Comparison of ENCODE assay signal across 8 cellular contexts in genomic region chr19:7629347-7630054, GRCh38. TPM values are rescaled to one million over a fixed set of nuclear protein-coding genes. Genes with fewer than 3 reads are reported as not detected.
A peak's percentile ranks its signal among the peaks of the same experiment; 100 is the strongest.
DNase-seq lines count a peak whose midpoint lies in the region; ATAC-seq and TF ChIP-seq lines count a peak whose summit lies in the region.

PET100 (plus strand) TSS chr19:7629793; CDS start chr19:7629834, 41 bp downstream.
XAB2 (minus strand) TSS chr19:7629545; CDS start chr19:7629527, 18 bp downstream.

- H3K27ac ChIP-seq in SU-DHL-6 (ENCODE audit: low read depth, low read length) (no peak within 1 kb of the TSS), osteoblast (ENCODE audit: low read depth, low read length) (peak within 1 kb of the TSS; percentile 95), thoracic aorta (peak within 1 kb of the TSS; percentile 81 to 85)

- H3K9me3 Mint-ChIP-seq in activated naive CD8-positive, alpha-beta T cell treated with anti-CD3 and anti-CD28 coated beads, Interleukin-2, amount 10 ng/mL, durations not matched to agents 7 days and 5 days = no peaks in the 10 kb centered on the region
- peaks cover 16% of the 10 kb centered on the region for H3K9me3 Mint-ChIP-seq in glutamatergic neuron (ENCODE audit: unreplicated experiment)

- H3K4me1 ChIP-seq in osteoblast (ENCODE audit: insufficient read depth, low read length) (peaks cover 16% of the 10 kb centered on the region), thoracic aorta (ENCODE audit: control insufficient read depth in 1 of 2, low read depth in 2 of 2) (peaks cover 22 to 29% of the 10 kb centered on the region in 2 donors)

- DNase-seq in GM10248 (ENCODE audit: extremely low spot score) (peak; percentile 99), NCI-H128 (lab: John Stamatoyannopoulos, UW; ENCODE audit: unreplicated experiment) (peak; percentile 96), glutamatergic neuron (peak; percentile 88), osteoblast (ENCODE audit: insufficient read length, low spot score, missing footprints) (peak; percentile 100), thoracic aorta (ENCODE audit: low spot score) (peak; percentile 95)
- DNase-seq in activated naive CD8-positive, alpha-beta T cell treated with anti-CD3 and anti-CD28 coated beads, Interleukin-2, amount 10 ng/mL, durations not matched to agents 7 days and 5 days = peak; percentile 91

- no peaks in the 10 kb centered on the region for H3K9me3 ChIP-seq in SU-DHL-6 (ENCODE audit: insufficient read depth, low read length)
- no peaks in the 10 kb centered on the region for H3K9me3 ChIP-seq in osteoblast (ENCODE audit: low read depth, low read length)
- no peaks in the 10 kb centered on the region for H3K9me3 ChIP-seq in thoracic aorta

- H3K36me3 Mint-ChIP-seq in activated naive CD8-positive, alpha-beta T cell treated with anti-CD3 and anti-CD28 coated beads, Interleukin-2, amount 10 ng/mL, durations not matched to agents 7 days and 5 days = peaks cover 6% of the 10 kb centered on the region
- H3K36me3 Mint-ChIP-seq in glutamatergic neuron (ENCODE audit: unreplicated experiment) = no peaks in the 10 kb centered on the region

- peaks cover 28% of the 10 kb centered on the region for H3K4me1 Mint-ChIP-seq in activated naive CD8-positive, alpha-beta T cell treated with anti-CD3 and anti-CD28 coated beads, Interleukin-2, amount 10 ng/mL, durations not matched to agents 7 days and 5 days
- peaks cover 8% of the 10 kb centered on the region for H3K4me1 Mint-ChIP-seq in glutamatergic neuron (ENCODE audit: low read depth, unreplicated experiment)

- no peaks in the 10 kb centered on the region for H3K9me2 ChIP-seq in SU-DHL-6 (replicated peaks; ENCODE audit: insufficient read depth, low read length)

- peak within 1 kb of the TSS; percentile 98 for H3K4me3 Mint-ChIP-seq in activated naive CD8-positive, alpha-beta T cell treated with anti-CD3 and anti-CD28 coated beads, Interleukin-2, amount 10 ng/mL, durations not matched to agents 7 days and 5 days
- peak within 1 kb of the TSS; percentile 99 for H3K4me3 Mint-ChIP-seq in glutamatergic neuron (ENCODE audit: unreplicated experiment)

- H3K4me3 ChIP-seq in SU-DHL-6 (ENCODE audit: insufficient read depth, low read length, poor library complexity, severe bottlenecking) (peak within 1 kb of the TSS; percentile 98), osteoblast (ENCODE audit: insufficient read depth, low read length) (peak within 1 kb of the TSS; percentile 99), thoracic aorta (peak within 1 kb of the TSS; percentile 99)

- H3K27me3 ChIP-seq in SU-DHL-6 (ENCODE audit: low read length) (no peaks in the 10 kb centered on the region), osteoblast (ENCODE audit: insufficient read depth, low read length) (no peaks in the 10 kb centered on the region), thoracic aorta (replicated peaks; ENCODE audit: insufficient read depth) (no peaks in the 10 kb centered on the region)

- H3K4me2 ChIP-seq in SU-DHL-6 (ENCODE audit: low read depth, low read length, poor library complexity, severe bottlenecking) (peak within 1 kb of the TSS; percentile 97), osteoblast (ENCODE audit: insufficient read depth, low read length) (peak within 1 kb of the TSS; percentile 100)

- TF ChIP-seq CTCF in GM10248 (IDR thresholded peaks at IDR 0.05; ENCODE audit: control extremely low read depth, extremely low read depth, low read depth, missing control alignments) = no peak
- no peak for TF ChIP-seq CTCF in SU-DHL-6 (IDR thresholded peaks at IDR 0.05; ENCODE audit: insufficient read depth, low read length, poor library complexity, severe bottlenecking)
- TF ChIP-seq CTCF in glutamatergic neuron (IDR thresholded peaks at IDR 0.05; ENCODE audit: partially characterized antibody, unreplicated experiment) = no peak
- TF ChIP-seq CTCF in osteoblast (IDR thresholded peaks at IDR 0.05; ENCODE audit: extremely low read depth, low read depth, low read length) = no peak
- no peak for TF ChIP-seq CTCF in thoracic aorta (IDR thresholded peaks at IDR 0.05)

- H3K27ac Mint-ChIP-seq in activated naive CD8-positive, alpha-beta T cell treated with anti-CD3 and anti-CD28 coated beads, Interleukin-2, amount 10 ng/mL, durations not matched to agents 7 days and 5 days = peak within 1 kb of the TSS; percentile 100
- peak within 1 kb of the TSS; percentile 98 for H3K27ac Mint-ChIP-seq in glutamatergic neuron (ENCODE audit: unreplicated experiment)

- CTCF ChIA-PET in GM10248 (lab: Yijun Ruan, JAX) = interaction anchor here (1.0 to 1.7 kb wide), 7 partner anchors 22 to 171 kb away, joined by 3 to 7 read pairs (median 4); partner anchors contain the start of gene TRAPPC5

- POLR2A ChIA-PET in GM10248 (lab: Yijun Ruan, JAX) = interaction anchor here (0.7 to 1.2 kb wide), 3 partner anchors 66 to 156 kb away, joined by 3 to 8 read pairs (median 3); no protein-coding TSS in a partner anchor
- POLR2A ChIA-PET in activated naive CD8-positive, alpha-beta T cell treated with anti-CD3 and anti-CD28 coated beads, Interleukin-2, amount 10 ng/mL, durations not matched to agents 7 days and 5 days (lab: Charles Lee) = interaction anchor here (0.7 to 2.5 kb wide), 19 partner anchors 9 to 284 kb away, joined by 3 to 16 read pairs (median 4); partner anchors contain the start of genes MCOLN1, RETN and TRAPPC5

- H3K36me3 ChIP-seq in SU-DHL-6 (ENCODE audit: low read length) = no peaks in the 10 kb centered on the region
- no peaks in the 10 kb centered on the region for H3K36me3 ChIP-seq in osteoblast (ENCODE audit: insufficient read depth, low read length)
- peaks cover 6% of the 10 kb centered on the region for H3K36me3 ChIP-seq in thoracic aorta

- H3K79me2 ChIP-seq in SU-DHL-6 (ENCODE audit: insufficient read depth, low read length) (peaks cover 42% of the 10 kb centered on the region), osteoblast (ENCODE audit: insufficient read depth, low read length) (peaks cover 64% of the 10 kb centered on the region)

- peak; percentile 82 for ATAC-seq in HG02623 (IDR thresholded peaks at IDR 0.05; ENCODE audit: unreplicated experiment)
- ATAC-seq in activated naive CD8-positive, alpha-beta T cell treated with anti-CD3 and anti-CD28 coated beads, Interleukin-2, amount 10 ng/mL, durations not matched to agents 7 days and 5 days (ENCODE audit: low read depth) = peak; percentile 98
- peak; percentile 100 for ATAC-seq in thoracic aorta (ENCODE audit: insufficient number of reproducible peaks, low FRiP score, low read depth)

- peak within 1 kb of the TSS; percentile 91 for H3K9ac ChIP-seq in SU-DHL-6 (ENCODE audit: low read length)

- no peaks in the 10 kb centered on the region for H3F3A ChIP-seq in SU-DHL-6 (ENCODE audit: insufficient read depth)

- H2AFZ ChIP-seq in SU-DHL-6 (ENCODE audit: low read depth, low read length, severe bottlenecking) (peak within 1 kb of the TSS; percentile 40), osteoblast (ENCODE audit: low read length) (peak within 1 kb of the TSS; percentile 94)

- no peaks in the 10 kb centered on the region for H3K27me3 Mint-ChIP-seq in activated naive CD8-positive, alpha-beta T cell treated with anti-CD3 and anti-CD28 coated beads, Interleukin-2, amount 10 ng/mL, durations not matched to agents 7 days and 5 days
- peaks cover 17% of the 10 kb centered on the region for H3K27me3 Mint-ChIP-seq in glutamatergic neuron (ENCODE audit: unreplicated experiment)

- H4K20me1 ChIP-seq in SU-DHL-6 (ENCODE audit: low read depth, low read length) = no peaks in the 10 kb centered on the region
- peaks cover 10% of the 10 kb centered on the region for H4K20me1 ChIP-seq in osteoblast (ENCODE audit: insufficient read depth, low read length)

RNA-seq across cellular contexts. Expression of gene PET100, which starts in this region (rescaled TPM):
- total RNA-seq in activated naive CD8-positive, alpha-beta T cell treated with anti-CD3 and anti-CD28 coated beads, Interleukin-2, amount 10 ng/mL, durations not matched to agents 7 days and 5 days = 100 to 1,000 TPM; 134 to 158 TPM
- total RNA-seq in glutamatergic neuron (ENCODE audit: unreplicated experiment) (186 TPM), osteoblast (9.0 and 9.4 TPM in 2 replicates), thoracic aorta (10 to 100 TPM in 1 of 2 donors, 1 to 10 TPM in 1; 4.5 to 11.9 TPM)

RNA-seq across cellular contexts. Expression of gene XAB2, which starts in this region (rescaled TPM):
- total RNA-seq in activated naive CD8-positive, alpha-beta T cell treated with anti-CD3 and anti-CD28 coated beads, Interleukin-2, amount 10 ng/mL, durations not matched to agents 7 days and 5 days = 10 to 100 TPM; 53.5 to 58.1 TPM
- total RNA-seq in glutamatergic neuron (ENCODE audit: unreplicated experiment) (32.8 TPM), osteoblast (35.9 and 40.5 TPM in 2 replicates), thoracic aorta (10 to 100 TPM; 34.1 to 40.6 TPM)

Comparison
In these comparisons a context has a peak if more than half of its experiments do, and no peak if none do; other contexts are left out.
1. RNA of gene PET100 (total RNA-seq): 186 TPM in glutamatergic neuron (single experiment) and 134 to 158 TPM in activated naive CD8-positive, alpha-beta T cell treated with anti-CD3 and anti-CD28 coated beads, Interleukin-2, amount 10 ng/mL, durations not matched to agents 7 days and 5 days; 4.5 to 11.9 TPM in thoracic aorta and 9.0 to 9.4 TPM in osteoblast; every median in the first group is over 10 times any median in the second.
2. Peak in every context shown above with its lines, with median percentiles within 50 percentile points of each other: DNase-seq, ATAC-seq and H3K4me3 ChIP-seq.